ENCODE assay signal across 24 cellular contexts in the genomic region with DNA sequence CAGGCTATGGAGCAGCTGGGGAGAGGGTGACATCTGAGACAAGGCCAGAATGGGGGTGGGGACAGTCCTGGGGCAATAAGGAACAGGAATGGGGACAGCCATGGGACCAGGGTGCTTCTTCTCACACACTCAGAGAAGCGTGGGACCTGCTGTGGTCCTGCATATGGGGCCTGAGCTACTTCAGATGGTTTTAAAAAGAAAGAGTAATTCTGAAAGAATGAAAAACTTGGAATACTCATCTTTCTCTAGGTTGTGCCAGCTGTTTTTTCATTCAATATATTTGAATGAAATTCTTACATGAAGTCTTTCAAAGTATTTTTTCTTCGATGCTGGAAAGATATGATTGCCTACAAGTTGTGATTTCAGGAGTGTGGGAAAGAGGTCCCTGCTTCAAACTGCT.
DNase-seq lines count a peak whose midpoint lies in the region; ATAC-seq and TF ChIP-seq lines count a peak whose summit lies in the region.
"Had no signal": no experiment of that assay in that cellular context is flagged by ENCODE, and none has a peak within 500 bp of the region (broad histone marks: within the 10 kb centered on the region; RNA-seq: fewer than 3 reads in every experiment).

No MANE protein-coding gene starts in this region.

- TF ChIP-seq CTCF in IMR-90 (conservative IDR thresholded peaks at IDR 0.05; ENCODE audit: low read depth, low read length) = no peak
- TF ChIP-seq CTCF in osteocyte (IDR thresholded peaks at IDR 0.05) = no peak
- no peak for TF ChIP-seq CTCF in Peyer's patch (IDR thresholded peaks at IDR 0.05)

- no peaks in the 10 kb centered on the region for H3K36me3 Mint-ChIP-seq in osteocyte (ENCODE audit: unreplicated experiment)
- H3K36me3 Mint-ChIP-seq: CD8-positive, alpha-beta memory T cell had no signal

- H4K91ac ChIP-seq in IMR-90 (ENCODE audit: insufficient read depth, low read depth, low read length) = no peak overlapping the region

- H3K4me1 Mint-ChIP-seq in osteocyte (ENCODE audit: unreplicated experiment) = no peaks in the 10 kb centered on the region
- H3K4me1 Mint-ChIP-seq: CD8-positive, alpha-beta memory T cell had no signal

- no peaks in the 10 kb centered on the region for H3K27me3 Mint-ChIP-seq in osteocyte (ENCODE audit: unreplicated experiment)
- H3K27me3 Mint-ChIP-seq: CD4-positive, alpha-beta T cell had no signal

- H4K5ac ChIP-seq in IMR-90 (ENCODE audit: low read depth, low read length) = no peak overlapping the region

- CTCF ChIA-PET in IMR-90 (lab: Yijun Ruan, JAX) = no interaction called here

- H3K18ac ChIP-seq in IMR-90 (ENCODE audit: low read depth, low read length) = no peak overlapping the region

- POLR2A ChIA-PET in IMR-90 (lab: Charles Lee; ENCODE audit: unreplicated experiment) = no interaction called here

- H3K27me3 ChIP-seq in IMR-90 (ENCODE audit: control insufficient read depth, insufficient read depth, low read length) = no peaks in the 10 kb centered on the region
- H3K27me3 ChIP-seq in Peyer's patch = no peaks in the 10 kb centered on the region
- H3K27me3 ChIP-seq: BE2C; BLaER1 treated with 17β-estradiol and CSF1 and Interleukin-3, amounts not matched to agents 10 nM and 100 nM had no signal

- no peak overlapping the region for H3K56ac ChIP-seq in IMR-90 (ENCODE audit: extremely low read depth, insufficient read depth, low read length)

- TF ChIP-seq RAD21 in IMR-90 (IDR thresholded peaks at IDR 0.05; ENCODE audit: low read length) = no peak

- no peak overlapping the region for H3K9ac ChIP-seq in IMR-90 (ENCODE audit: low read depth, low read length)
- H3K9ac ChIP-seq: BLaER1 treated with 17β-estradiol and CSF1 and Interleukin-3, amounts not matched to agents 10 nM and 100 nM had no signal

- no peaks in the 10 kb centered on the region for H3K36me3 ChIP-seq in IMR-90 (ENCODE audit: control insufficient read depth, insufficient read depth, low read length)
- no peaks in the 10 kb centered on the region for H3K36me3 ChIP-seq in Peyer's patch
- H3K36me3 ChIP-seq: BE2C; BLaER1 treated with 17β-estradiol and CSF1 and Interleukin-3, amounts not matched to agents 10 nM and 100 nM; HAP-1 had no signal

- dilution Hi-C loops in IMR-90 (cut with HindIII; ENCODE audit: low sequenced_read_pairs, unreplicated experiment) = no loop called here

- H2AFZ ChIP-seq in IMR-90 (replicated peaks; ENCODE audit: low read length, poor library complexity) = peak overlapping the region; percentile 43
- H2AFZ ChIP-seq: GM23338 had no signal

- no peak overlapping the region for H3K23ac ChIP-seq in IMR-90 (ENCODE audit: low read depth, low read length)

- H3K4me1 ChIP-seq in IMR-90 (ENCODE audit: control insufficient read depth, insufficient read depth, low read length) (no peaks in the 10 kb centered on the region), Peyer's patch (no peaks in the 10 kb centered on the region)
- H3K4me1 ChIP-seq: A549, BE2C, HAP-1 had no signal

- H2BK5ac ChIP-seq in IMR-90 (ENCODE audit: low read depth, low read length, poor library complexity, severe bottlenecking) = no peak overlapping the region

- H3K9me3 Mint-ChIP-seq in osteocyte (ENCODE audit: unreplicated experiment) = peaks cover 4% of the 10 kb centered on the region

- H3K14ac ChIP-seq in IMR-90 (replicated peaks; ENCODE audit: low read depth, low read length) = no peak overlapping the region

- no peaks in the 10 kb centered on the region for H4K20me1 ChIP-seq in IMR-90 (ENCODE audit: insufficient read depth, low read length)
- H4K20me1 ChIP-seq: BLaER1 treated with 17β-estradiol and CSF1 and Interleukin-3, amounts not matched to agents 10 nM and 100 nM had no signal

- no peak overlapping the region for H2AK5ac ChIP-seq in IMR-90 (ENCODE audit: low read depth, low read length)

- H3K9me1 ChIP-seq in IMR-90 (ENCODE audit: insufficient read depth, low read length) = no peaks in the 10 kb centered on the region

- H4K8ac ChIP-seq in IMR-90 (ENCODE audit: low read depth in 2 of 2, low read length in 2 of 2) = no peak overlapping the region

- no peak for ATAC-seq in IMR-90 (ENCODE audit: low read depth)
- no peak for ATAC-seq in HG02571 (IDR thresholded peaks at IDR 0.05; ENCODE audit: unreplicated experiment)
- ATAC-seq: A549, GM12878, GM23338 had no signal

- TF ChIP-seq POLR2A in IMR-90 (IDR thresholded peaks at IDR 0.05; ENCODE audit: low read depth, low read length) = no peak
- no peak for TF ChIP-seq POLR2A in Peyer's patch (IDR thresholded peaks at IDR 0.05)

- H3K4me3 ChIP-seq in IMR-90 (ENCODE audit: insufficient read depth, low read depth, low read length) = no peak overlapping the region
- H3K4me3 ChIP-seq in Peyer's patch = no peak overlapping the region
- H3K4me3 ChIP-seq: A549; BLaER1 treated with 17β-estradiol and CSF1 and Interleukin-3, amounts not matched to agents 10 nM and 100 nM; GM12878; GM23338; HAP-1 had no signal

- H3K9me3 ChIP-seq in IMR-90 (ENCODE audit: control insufficient read depth, insufficient read depth, low read length) (peaks cover 21% of the 10 kb centered on the region), Peyer's patch (peaks cover 0 to 2% (median 0%) of the 10 kb centered on the region in 4 donors)
- H3K9me3 ChIP-seq: BE2C, HAP-1 had no signal

- H3K27ac ChIP-seq in IMR-90 (ENCODE audit: insufficient read depth, low read length) = no peak overlapping the region
- H3K27ac ChIP-seq in Peyer's patch = no peak overlapping the region
- H3K27ac ChIP-seq: A549; BLaER1 treated with 17β-estradiol and CSF1 and Interleukin-3, amounts not matched to agents 10 nM and 100 nM had no signal

- no peaks in the 10 kb centered on the region for H3K79me1 ChIP-seq in IMR-90 (ENCODE audit: low read depth in 1 of 2, low read length in 2 of 2)

- no peak overlapping the region for H3K4me2 ChIP-seq in IMR-90 (ENCODE audit: low read depth, low read length)
- H3K4me2 ChIP-seq: A549; BLaER1 treated with 17β-estradiol and CSF1 and Interleukin-3, amounts not matched to agents 10 nM and 100 nM; GM23338 had no signal

- no peak overlapping the region for H2BK20ac ChIP-seq in IMR-90 (ENCODE audit: low read depth, low read length)

- no peak overlapping the region for H3K27ac Mint-ChIP-seq in osteocyte (ENCODE audit: unreplicated experiment)
- H3K27ac Mint-ChIP-seq: CD4-positive, alpha-beta T cell; GM23338; HFFc6 had no signal

- H2BK15ac ChIP-seq in IMR-90 (ENCODE audit: low read depth, low read length) = no peak overlapping the region

- no peak overlapping the region for H2AK9ac ChIP-seq in IMR-90 (replicated peaks; ENCODE audit: low read depth, low read length, poor library complexity)

- DNase-seq in AG20443 (ENCODE audit: low spot score) (peak; percentile 23), IMR-90 (no peak), islet precursor cell (peak; percentile 26), osteocyte (ENCODE audit: extremely low spot score, unreplicated experiment) (peak; percentile 40), HuH-7.5 (ENCODE audit: low spot score) (no peak), Peyer's patch (no peak), NCI-H2171 (lab: John Stamatoyannopoulos, UW) (no peak)
- DNase-seq: 8988T; AML-193; BE2C; CD4-positive, alpha-beta T cell; CD8-positive, alpha-beta memory T cell; DMS 273 treated with DMSO at 0.1 percent for 48 hours; DMS79; EL; GDM1; HFFc6 had no signal

- WGBS in IMR-90 (ENCODE audit: extremely low coverage in 2 of 2, insufficient read length in 1 of 2), 2 experiments = no CpG with 5 or more reads among the region's 2 CpGs

- no peak overlapping the region for H2BK120ac ChIP-seq in IMR-90 (ENCODE audit: low read depth, low read length)

- intact Hi-C loops in IMR-90 (cut with micrococcal nuclease) = no loop called here

- no TSS peak for BruUV-seq in IMR-90 (replicated peaks; lab: Mats Ljungman, UMichigan)

- in situ Hi-C loops in IMR-90 (cut with MboI; ENCODE audit: low sequenced_read_pairs) = no loop called here

- H3K4ac ChIP-seq in IMR-90 (ENCODE audit: low read depth, low read length) = no peak overlapping the region

- H3K4me3 Mint-ChIP-seq in osteocyte (ENCODE audit: unreplicated experiment) = no peak overlapping the region
- H3K4me3 Mint-ChIP-seq: CD14-positive monocyte; CD4-positive, alpha-beta T cell; CD8-positive, alpha-beta memory T cell; GM23338; HFFc6 had no signal

TF ChIP-seq in IMR-90, 13 proteins besides CTCF, POLR2A, EP300 and RAD21:
- TF ChIP-seq RCOR1 (IDR thresholded peaks at IDR 0.05; ENCODE audit: insufficient replicate concordance, low read length) (no peak), MAFK (IDR thresholded peaks at IDR 0.05; ENCODE audit: low read depth, low read length) (no peak), MAZ (IDR thresholded peaks at IDR 0.05; ENCODE audit: borderline replicate concordance, low read depth, low read length) (no peak), SMC3 (IDR thresholded peaks at IDR 0.05; ENCODE audit: low read depth, low read length) (no peak), USF2 (IDR thresholded peaks at IDR 0.05; ENCODE audit: low read depth, low read length) (no peak), MXI1 (IDR thresholded peaks at IDR 0.05; ENCODE audit: borderline replicate concordance, low read depth, low read length) (no peak), NFE2L2 (IDR thresholded peaks at IDR 0.05; ENCODE audit: low read depth, low read length) (no peak), RFX5 (IDR thresholded peaks at IDR 0.05; ENCODE audit: low read depth, low read length) (no peak), CHD1 (IDR thresholded peaks at IDR 0.05; ENCODE audit: low read depth, low read length) (no peak), FOS (IDR thresholded peaks at IDR 0.05; ENCODE audit: low read depth, low read length) (no peak), CEBPB (IDR thresholded peaks at IDR 0.05; ENCODE audit: low read depth, low read length) (no peak)

Comparison
In these comparisons a context has a peak if more than half of its experiments do, and no peak if none do; other contexts are left out.
1. DNase-seq: peak in AG20443 (single experiment), islet precursor cell (single experiment) and osteocyte (single experiment); none in IMR-90 (single experiment), HuH-7.5 (single experiment), Peyer's patch (0 of 3) and NCI-H2171 (single experiment).